Comparison of ENCODE assay signal across 25 cellular contexts in genomic region chr9:18482371-18482770, GRCh38. TPM values are rescaled to one million over a fixed set of nuclear protein-coding genes. Genes with fewer than 3 reads are reported as not detected.
"Had no signal": no experiment of that assay in that cellular context is flagged by ENCODE, and none has a peak within 500 bp of the region (broad histone marks: within the 10 kb centered on the region; RNA-seq: fewer than 3 reads in every experiment).

No MANE protein-coding gene starts in this region.

- H3K4me3 Mint-ChIP-seq: IgD-negative memory B cell, T-cell had no signal

- H3K9me2 ChIP-seq: SK-N-SH had no signal

- H3K36me3 Mint-ChIP-seq: IgD-negative memory B cell, T-cell had no signal

- H3K4me1 Mint-ChIP-seq: IgD-negative memory B cell, T-cell had no signal

- FAIRE-seq: HTR-8/SVneo, K562 had no signal

- H3K27me3 Mint-ChIP-seq: IgD-negative memory B cell had no signal

- H3K4me3 ChIP-seq: K562 had no signal

- H3K9ac ChIP-seq: KMS-11, SK-N-SH had no signal

- H3K9me3 ChIP-seq: SK-N-SH had no signal

- H3K27ac Mint-ChIP-seq: IgD-negative memory B cell, T-cell had no signal

- H3K27ac ChIP-seq: HL-60, KMS-11, RWPE1 had no signal

- H3K4me2 ChIP-seq: KMS-11, SK-N-SH had no signal

- DNase-seq: Kasumi-1, MM.1S, NCI-H1092 treated with DMSO at 0.1 percent for 48 hours, NCI-H1436, NCI-H187, NCI-H2029, NCI-H2081 treated with DMSO at 0.1 percent for 48 hours, NCI-H2171, NCI-H226, NCI-H446, NCI-H510A, NCI-H524 treated with DMSO at 0.1 percent for 48 hours, NCI-H69, NCI-H774, SHP77, SK-N-SH, SW 1271, T-cell had no signal

RNA-seq across cellular contexts. Expression of gene ADAMTSL1, which starts 8.4 kb away (rescaled TPM):
- total RNA-seq: K562, SK-MEL-5 had no signal
- polyA plus RNA-seq: IgD-negative memory B cell had no signal
